Comparison of ENCODE assay signal across 14 cellular contexts in the genomic region with DNA sequence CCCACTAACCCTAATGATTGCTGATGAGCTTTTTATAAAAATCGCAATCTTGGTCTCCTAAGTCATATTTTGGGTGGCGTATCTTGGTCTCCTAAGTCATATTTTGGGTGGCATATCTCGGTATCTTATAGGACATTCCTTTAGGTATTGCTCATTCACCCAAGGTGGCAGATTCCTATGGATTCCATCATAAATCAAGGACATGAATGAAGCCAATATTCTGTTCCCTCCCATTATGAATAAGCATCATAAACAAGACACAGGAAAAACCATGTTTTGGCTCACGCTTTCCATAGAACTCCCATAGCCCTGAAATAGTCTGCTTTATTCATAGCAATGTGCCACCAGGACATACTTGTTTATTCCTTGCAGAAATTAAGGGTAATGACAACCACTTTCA.
DNase-seq lines count a peak whose midpoint lies in the region; ATAC-seq, FAIRE-seq and TF ChIP-seq lines count a peak whose summit lies in the region.
"Had no signal": no experiment of that assay in that cellular context is flagged by ENCODE, and none has a peak within 500 bp of the region (broad histone marks: within the 10 kb centered on the region; RNA-seq: fewer than 3 reads in every experiment).

No MANE protein-coding gene starts in this region.

- no peak overlapping the region for H3K9ac ChIP-seq in BLaER1
- H3K9ac ChIP-seq: GM23248 had no signal

- no peak overlapping the region for H3K4me2 ChIP-seq in BLaER1

- H3K9me3 ChIP-seq in BLaER1 = peaks cover 64% of the 10 kb centered on the region

- no peak for ATAC-seq in GM18511 (IDR thresholded peaks at IDR 0.05; ENCODE audit: unreplicated experiment)
- ATAC-seq: K562 had no signal

- FAIRE-seq in HTR-8/SVneo (lab: Jason Lieb, UNC) = no peak
- FAIRE-seq: A204.1, GM12891, K562 had no signal

- H3K27me3 ChIP-seq in BLaER1 = no peaks in the 10 kb centered on the region

- peaks cover 48% of the 10 kb centered on the region for H3K4me1 ChIP-seq in BLaER1
- H3K4me1 ChIP-seq: HAP-1 had no signal

- no peak overlapping the region for H3K27ac ChIP-seq in BLaER1
- H3K27ac ChIP-seq: GM23248 had no signal

- TF ChIP-seq CTCF in fibroblast of mammary gland (conservative IDR thresholded peaks at IDR 0.05; ENCODE audit: control insufficient read depth, insufficient read depth, low read depth, low read length) = no peak

- DNase-seq in EL (peak; percentile 38), fibroblast of mammary gland (ENCODE audit: low read depth) (peak; percentile 30), HT-29 (ENCODE audit: low spot score) (no peak), HTR-8/SVneo (ENCODE audit: insufficient read length, low spot score) (no peak)
- DNase-seq: ACHN; Calu3; CD4-positive, alpha-beta memory T cell had no signal

- no peaks in the 10 kb centered on the region for H4K20me1 ChIP-seq in BLaER1

- H3K4me3 ChIP-seq in BLaER1 (0 out of 2 replicates have a peak overlapping the region, but pooled peaks have one; percentile 15), fibroblast of mammary gland (ENCODE audit: control insufficient read depth, low read depth, low read length) (no peak overlapping the region)
- H3K4me3 ChIP-seq: GM23248, HAP-1, K562 had no signal

- H3K36me3 ChIP-seq in BLaER1 = peaks cover 59% of the 10 kb centered on the region
- H3K36me3 ChIP-seq: HAP-1 had no signal

Comparison
In these comparisons a context has a peak if more than half of its experiments do, and no peak if none do; other contexts are left out.
1. DNase-seq: peak in EL (single experiment) and fibroblast of mammary gland (single experiment); none in HT-29 (single experiment) and HTR-8/SVneo (single experiment).